ENCODE assay signal across 28 cellular contexts in the genomic region with DNA sequence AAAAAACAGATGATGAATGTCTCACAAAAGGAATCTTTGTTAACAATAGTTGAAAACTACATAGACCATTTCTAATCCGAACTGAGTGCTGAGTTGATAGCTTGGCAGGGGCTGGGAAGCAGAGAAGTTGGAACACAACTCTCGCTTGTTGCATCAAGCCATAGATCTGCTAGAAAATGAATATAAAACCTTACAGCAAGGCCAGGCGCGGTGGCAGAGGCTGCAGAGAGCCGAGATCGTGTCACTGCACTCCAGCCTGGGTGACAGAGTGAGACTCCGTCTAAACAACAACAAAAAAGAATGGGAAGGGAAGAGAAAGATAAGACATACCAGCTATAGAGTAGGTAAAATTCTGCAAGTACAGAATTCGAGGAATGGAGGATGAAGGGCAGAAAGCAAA. TPM values are rescaled to one million over a fixed set of nuclear protein-coding genes. Genes with fewer than 3 reads are reported as not detected.
"Had no signal": no experiment of that assay in that cellular context is flagged by ENCODE, and none has a peak within 500 bp of the region (broad histone marks: within the 10 kb centered on the region; RNA-seq: fewer than 3 reads in every experiment).

No MANE protein-coding gene starts in this region.

- H3K27me3 Mint-ChIP-seq: dendritic cell treated with granulocyte-macrophage colony-stimulating factor and Interleukin-4, amounts not matched to agents 40 ng/mL and 50 ng/mL, for 4 days; effector memory CD8-positive, alpha-beta T cell had no signal

- DNase-seq: colonic mucosa; cortex of kidney; effector CD8-positive, alpha-beta T cell; effector memory CD8-positive, alpha-beta T cell; endodermal cell; erythroblast; esophagus squamous epithelium; foreskin fibroblast; foreskin melanocyte; gastrocnemius medialis; glutamatergic neuron; heart right ventricle; hippocampal formation; left cardiac atrium; left lung; left ventricle myocardium superior; lower lobe of right lung; mesenchymal stem cell; midbrain had no signal

- H3K9me3 Mint-ChIP-seq: dendritic cell treated with granulocyte-macrophage colony-stimulating factor and Interleukin-4, amounts not matched to agents 40 ng/mL and 50 ng/mL, for 4 days; effector memory CD8-positive, alpha-beta T cell had no signal

- H3K4me1 Mint-ChIP-seq: endodermal cell had no signal

- H3K27ac Mint-ChIP-seq: dendritic cell treated with granulocyte-macrophage colony-stimulating factor and Interleukin-4, amounts not matched to agents 40 ng/mL and 50 ng/mL, for 4 days; endodermal cell had no signal

- H3K4me3 Mint-ChIP-seq: dendritic cell treated with granulocyte-macrophage colony-stimulating factor and Interleukin-4, amounts not matched to agents 40 ng/mL and 50 ng/mL, for 4 days; effector memory CD8-positive, alpha-beta T cell; endodermal cell had no signal

RNA-seq across cellular contexts. Expression of a gene that starts 28.0 kb away (rescaled TPM):
- total RNA-seq: colonic mucosa, dermis microvascular lymphatic vessel endothelial cell, endodermal cell, esophagus mucosa, esophagus squamous epithelium, gastrocnemius medialis, glomerular endothelial cell, heart right ventricle, kidney epithelial cell, left cardiac atrium, left lung, left ventricle myocardium superior, lower leg skin, lower lobe of right lung, lung microvascular endothelial cell, mononuclear cell, mucosa of gallbladder had no signal
